ENCODE assay signal across 19 cellular contexts in the genomic region with DNA sequence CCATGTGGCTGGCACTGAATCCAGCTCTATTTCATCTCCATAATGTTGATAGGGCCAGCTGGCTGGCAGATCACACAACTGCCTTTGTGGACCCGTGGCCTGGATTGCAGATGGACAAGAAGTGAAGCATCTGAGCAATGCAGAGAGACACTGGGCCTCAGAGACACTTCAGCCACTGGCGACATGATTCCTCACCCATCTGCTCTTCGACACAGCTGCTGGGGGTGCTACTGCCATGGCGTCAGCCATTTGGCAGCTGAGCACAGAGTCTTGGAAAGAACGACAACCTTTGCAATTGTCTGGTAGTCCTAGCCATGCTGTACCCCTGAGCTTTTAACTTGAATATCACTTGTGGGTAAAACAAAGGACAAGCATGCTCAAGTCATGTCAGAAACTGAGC.
DNase-seq lines count a peak whose midpoint lies in the region; ATAC-seq lines count a peak whose summit lies in the region.
"Had no signal": no experiment of that assay in that cellular context is flagged by ENCODE, and none has a peak within 500 bp of the region (broad histone marks: within the 10 kb centered on the region; RNA-seq: fewer than 3 reads in every experiment).

No MANE protein-coding gene starts in this region.

- H3K9me3 Mint-ChIP-seq in naive thymus-derived CD4-positive, alpha-beta T cell = peaks cover 0 to 11% (median 4%) of the 10 kb centered on the region in 11 donors

- peaks cover 0 to 18% (median 0%) of the 10 kb centered on the region in 5 donors for H3K27me3 Mint-ChIP-seq in naive thymus-derived CD4-positive, alpha-beta T cell

- peaks cover 0 to 3% (median 3%) of the 10 kb centered on the region in 5 donors for H3K36me3 Mint-ChIP-seq in naive thymus-derived CD4-positive, alpha-beta T cell
- H3K36me3 Mint-ChIP-seq: CD14-positive monocyte had no signal

- no peaks in the 10 kb centered on the region for H3K4me1 ChIP-seq in naive thymus-derived CD4-positive, alpha-beta T cell (ENCODE audit: control insufficient read depth in 2 of 2, insufficient read depth in 2 of 2, low read length in 2 of 2)
- H3K4me1 ChIP-seq: A549, BLaER1 had no signal

- POLR2A ChIA-PET in naive thymus-derived CD4-positive, alpha-beta T cell (lab: Charles Lee) = no interaction called here

- H3K4me3 Mint-ChIP-seq in naive thymus-derived CD4-positive, alpha-beta T cell = no peak overlapping the region
- H3K4me3 Mint-ChIP-seq: CD14-positive monocyte; CD4-positive, alpha-beta memory T cell; H9 had no signal

- no peaks in the 10 kb centered on the region for H3K36me3 ChIP-seq in naive thymus-derived CD4-positive, alpha-beta T cell (ENCODE audit: control insufficient read depth in 2 of 3, insufficient read depth in 3 of 3, low read length in 3 of 3)
- H3K36me3 ChIP-seq: BLaER1 had no signal

- no peaks in the 10 kb centered on the region for H3K4me1 Mint-ChIP-seq in naive thymus-derived CD4-positive, alpha-beta T cell
- H3K4me1 Mint-ChIP-seq: CD14-positive monocyte, H9 had no signal

- H3K27ac ChIP-seq in naive thymus-derived CD4-positive, alpha-beta T cell (ENCODE audit: low read depth, low read length) = no peak overlapping the region
- H3K27ac ChIP-seq: 22Rv1, A549, BLaER1 had no signal

- no peak for ATAC-seq in naive thymus-derived CD4-positive, alpha-beta T cell
- ATAC-seq: A549 had no signal

- DNase-seq in DMS 273 (lab: John Stamatoyannopoulos, UW; ENCODE audit: unreplicated experiment) (peak; percentile 3), DMS 273 treated with DMSO at 0.1 percent for 48 hours (lab: John Stamatoyannopoulos, UW) (no peak), globus pallidus (ENCODE audit: low spot score) (peak; percentile 24), midbrain (lab: John Stamatoyannopoulos, UW) (peak; percentile 21), putamen (ENCODE audit: low spot score) (peak; percentile 3), NCI-H2029 (lab: John Stamatoyannopoulos, UW) (no peak), NCI-H82 treated with DMSO at 0.1 percent for 48 hours (lab: John Stamatoyannopoulos, UW; ENCODE audit: unreplicated experiment) (no peak)
- no peak for DNase-seq in naive thymus-derived CD4-positive, alpha-beta T cell
- DNase-seq: AML-193; CD4-positive, alpha-beta memory T cell; DMS53; DND-41; EL; GOT3; H9 had no signal

- CTCF ChIA-PET in naive thymus-derived CD4-positive, alpha-beta T cell (lab: Charles Lee) = no interaction called here

- intact Hi-C loops in naive thymus-derived CD4-positive, alpha-beta T cell (cut with micrococcal nuclease) = no loop called here

- no peak overlapping the region for H3K4me3 ChIP-seq in naive thymus-derived CD4-positive, alpha-beta T cell (ENCODE audit: low read length)
- H3K4me3 ChIP-seq: A549, BLaER1 had no signal

- H3K9me3 ChIP-seq in naive thymus-derived CD4-positive, alpha-beta T cell (ENCODE audit: control insufficient read depth in 2 of 3, low read length in 3 of 3) = no peaks in the 10 kb centered on the region
- H3K9me3 ChIP-seq: A549, BLaER1 had no signal

- H3K27ac Mint-ChIP-seq in naive thymus-derived CD4-positive, alpha-beta T cell = no peak overlapping the region
- H3K27ac Mint-ChIP-seq: CD14-positive monocyte; CD4-positive, alpha-beta memory T cell; H9 had no signal

- no peaks in the 10 kb centered on the region for H3K27me3 ChIP-seq in naive thymus-derived CD4-positive, alpha-beta T cell (ENCODE audit: control insufficient read depth in 2 of 2, insufficient read depth in 2 of 2, low read length in 2 of 2)
- H3K27me3 ChIP-seq: BLaER1 had no signal

Comparison
In these comparisons a context has a peak if more than half of its experiments do, and no peak if none do; other contexts are left out.
1. DNase-seq: peak in DMS 273 (single experiment), globus pallidus (single experiment), midbrain (single experiment) and putamen (single experiment); none in DMS 273 treated with DMSO at 0.1 percent for 48 hours (single experiment), NCI-H2029 (single experiment), NCI-H82 treated with DMSO at 0.1 percent for 48 hours (single experiment) and naive thymus-derived CD4-positive, alpha-beta T cell (0 of 9).